ENCODE assay signal across 8 cellular contexts in genomic region chr1:156797212-156797871, GRCh38. TPM values are rescaled to one million over a fixed set of nuclear protein-coding genes. Genes with fewer than 3 reads are reported as not detected.
DNase-seq lines count a peak whose midpoint lies in the region; ATAC-seq, FAIRE-seq and TF ChIP-seq lines count a peak whose summit lies in the region.

No MANE protein-coding gene starts in this region.

- TF ChIP-seq POLR2A in upper lobe of left lung (IDR thresholded peaks at IDR 0.05): no peak

- no peak overlapping the region for H3K27ac ChIP-seq in 22Rv1
- no peak overlapping the region for H3K27ac ChIP-seq in mammary epithelial cell (ENCODE audit: insufficient read depth, low read depth, low read length)
- no peak overlapping the region for H3K27ac ChIP-seq in liver (ENCODE audit: low read depth in 1 of 2, low read length in 2 of 2)
- H3K27ac ChIP-seq in upper lobe of left lung: no peak overlapping the region

- H3K4me3 ChIP-seq in mammary epithelial cell (replicated peaks in 1 of 3; ENCODE audit: insufficient read depth in 1 of 3, low read depth in 2 of 3, low read length in 3 of 3): no peak overlapping the region
- no peak overlapping the region for H3K4me3 ChIP-seq in liver (ENCODE audit: low read depth in 1 of 3, low read length in 3 of 3)
- no peak overlapping the region for H3K4me3 ChIP-seq in upper lobe of left lung

- no peak overlapping the region for H3K27ac Mint-ChIP-seq in T-helper 17 cell

- H3K27me3 ChIP-seq in mammary epithelial cell (ENCODE audit: insufficient read depth, low read length) (no peaks in the 10 kb centered on the region), liver (ENCODE audit: control insufficient read depth in 4 of 4, insufficient read depth in 4 of 4, low read length in 3 of 4) (no peaks in the 10 kb centered on the region), upper lobe of left lung (no peaks in the 10 kb centered on the region)

- H3K9me3 ChIP-seq in T-helper 17 cell (ENCODE audit: control insufficient read depth, low read length, poor library complexity, severe bottlenecking) (no peaks in the 10 kb centered on the region), mammary epithelial cell (replicated peaks; ENCODE audit: insufficient read depth, low read length) (no peaks in the 10 kb centered on the region), liver (ENCODE audit: control insufficient read depth in 4 of 4, low read length in 3 of 4) (no peaks in the 10 kb centered on the region), upper lobe of left lung (no peaks in the 10 kb centered on the region)

- peaks cover 8% of the 10 kb centered on the region for H3K36me3 Mint-ChIP-seq in T-helper 17 cell (ENCODE audit: low read depth)

- no peaks in the 10 kb centered on the region for H3K79me2 ChIP-seq in mammary epithelial cell (ENCODE audit: insufficient read depth, low read length)

- CTCF ChIA-PET in mammary epithelial cell (lab: Charles Lee; ENCODE audit: low non-redundant PET): interaction anchor here (0.6 kb wide), 1 partner anchor 63 kb away, joined by 3 read pairs; no protein-coding TSS in a partner anchor

- H3K4me1 Mint-ChIP-seq in T-helper 17 cell: peaks cover 28% of the 10 kb centered on the region

- 43% methylated on average over 4 of the region's 4 CpGs for WGBS in mammary epithelial cell (ENCODE audit: low coverage, missing lambda C conversion rate)
- WGBS in liver: 62% methylated on average over 4 of the region's 4 CpGs
- WGBS in upper lobe of left lung, 2 donors: 57 to 60% methylated on average over 4 of the region's 4 CpGs

- TF ChIP-seq RAD21 in liver (IDR thresholded peaks at IDR 0.05): peak; percentile 75 to 80

- FAIRE-seq in G401.6 (lab: Jason Lieb, UNC): peak; percentile 69

- no peak for TF ChIP-seq EP300 in upper lobe of left lung (IDR thresholded peaks at IDR 0.05)

- no TSS peak for BruUV-seq in mammary epithelial cell (replicated peaks; lab: Mats Ljungman, UMichigan)

- H2AFZ ChIP-seq in mammary epithelial cell (ENCODE audit: low read depth, low read length): no peak overlapping the region

- H3K9ac ChIP-seq in mammary epithelial cell (ENCODE audit: insufficient read depth, low read length) (no peak overlapping the region), liver (ENCODE audit: low read depth in 1 of 2, low read length in 2 of 2) (no peak overlapping the region)

- in situ Hi-C loops in mammary epithelial cell (cut with MboI; ENCODE audit: low sequenced_read_pairs in 2 of 2): no loop called here

- H4K20me1 ChIP-seq in mammary epithelial cell (ENCODE audit: insufficient read depth, low read length): no peaks in the 10 kb centered on the region

- H3K36me3 ChIP-seq in mammary epithelial cell (ENCODE audit: insufficient read depth, low read length) (peaks cover 36% of the 10 kb centered on the region), liver (ENCODE audit: control insufficient read depth in 4 of 4, insufficient read depth in 3 of 4, low read depth in 1 of 4, low read length in 3 of 4) (peaks cover 18 to 79% (median 62%) of the 10 kb centered on the region in 4 donors), upper lobe of left lung (peaks cover 37 to 98% (median 89%) of the 10 kb centered on the region in 4 donors)

- H3K4me1 ChIP-seq in mammary epithelial cell (ENCODE audit: insufficient read depth, low read length) (no peaks in the 10 kb centered on the region), liver (ENCODE audit: control insufficient read depth in 4 of 4, insufficient read depth in 4 of 4, low read length in 3 of 4) (no peaks in the 10 kb centered on the region), upper lobe of left lung (no peaks in the 10 kb centered on the region)

- intact Hi-C loops in mammary epithelial cell (cut with micrococcal nuclease): loop anchor here (1.0 to 2.0 kb wide), 6 partner anchors 21 to 129 kb away; partner anchors contain the start of gene NTRK1

- H3K27me3 Mint-ChIP-seq in T-helper 17 cell: no peaks in the 10 kb centered on the region

- ATAC-seq in T-helper 17 cell: peak; percentile 72
- ATAC-seq in upper lobe of left lung (ENCODE audit: low FRiP score in 2 of 2): peak in 1 of 2 donors; percentile 70
- no peak for ATAC-seq in HG02642 (IDR thresholded peaks at IDR 0.05; ENCODE audit: poor library complexity, unreplicated experiment)

- H3K4me2 ChIP-seq in mammary epithelial cell (ENCODE audit: insufficient read depth, low read depth, low read length): no peak overlapping the region

- dilution Hi-C loops in mammary epithelial cell (cut with HindIII; ENCODE audit: low sequenced_read_pairs): no loop called here

- DNase-seq in NCI-H1105 (lab: John Stamatoyannopoulos, UW) (peak; percentile 55), T-helper 17 cell (peak in 2 of 3 donors; percentile 33 to 53), mammary epithelial cell (peak; percentile 47), upper lobe of left lung (no peak)

- peak; percentile 94 for TF ChIP-seq CTCF in 22Rv1 (IDR thresholded peaks at IDR 0.05)
- peak; percentile 83 to 94 for TF ChIP-seq CTCF in mammary epithelial cell (conservative IDR thresholded peaks at IDR 0.05 in 1 of 2, IDR thresholded peaks at IDR 0.05 in 1 of 2; ENCODE audit: extremely low read depth in 1 of 2, insufficient read depth in 1 of 2, low read depth in 1 of 2, low read length in 2 of 2)
- peak; percentile 76 for TF ChIP-seq CTCF in liver (IDR thresholded peaks at IDR 0.05; ENCODE audit: low read depth, low read length, missing input control)
- peak; percentile 28 to 62 (median 60) for TF ChIP-seq CTCF in upper lobe of left lung (IDR thresholded peaks at IDR 0.05)

- H3K4me3 Mint-ChIP-seq in T-helper 17 cell: no peak overlapping the region

TF ChIP-seq in liver, 16 proteins besides CTCF, POLR2A, EP300 and RAD21:
- no peak for TF ChIP-seq GABPA (IDR thresholded peaks at IDR 0.05 in 1 of 2, conservative IDR thresholded peaks at IDR 0.05 in 1 of 2)
- TF ChIP-seq ATF3 (IDR thresholded peaks at IDR 0.05): no peak
- no peak for TF ChIP-seq YY1 (IDR thresholded peaks at IDR 0.05)
- no peak for TF ChIP-seq ZBTB33 (IDR thresholded peaks at IDR 0.05)
- TF ChIP-seq SP1 (IDR thresholded peaks at IDR 0.05): no peak
- TF ChIP-seq HNF4A (conservative IDR thresholded peaks at IDR 0.05): no peak

RNA-seq across cellular contexts. Expression of gene SH2D2A, which starts 19.3 kb away (rescaled TPM):
- total RNA-seq in T-helper 17 cell: 100 to 1,000 TPM; 129 to 137 TPM
- total RNA-seq in mammary epithelial cell: 1 to 10 TPM in 1 of 2 donors, not detected in 1; 3.6 TPM
- 1.8 TPM for polyA plus RNA-seq in mammary epithelial cell
- 2.4 TPM for polyA minus RNA-seq in mammary epithelial cell
- under 1 TPM; 0.14 to 0.17 TPM for total RNA-seq in liver
- under 1 TPM; 0.32 to 0.38 TPM for polyA plus RNA-seq in liver
- total RNA-seq in upper lobe of left lung: 1 to 10 TPM; 2.3 to 8.4 (median 5.0) TPM

RNA-seq across cellular contexts. Expression of gene PRCC, which starts 30.0 kb away (rescaled TPM):
- 10 to 100 TPM; 51.0 to 82.4 TPM for total RNA-seq in T-helper 17 cell
- 10 to 100 TPM; 22.2 to 69.7 TPM for total RNA-seq in mammary epithelial cell
- 102 TPM for polyA plus RNA-seq in mammary epithelial cell
- polyA minus RNA-seq in mammary epithelial cell: 169 TPM
- total RNA-seq in liver: 10 to 100 TPM in 1 of 2 donors, 1 to 10 TPM in 1; 8.8 to 10.7 TPM
- polyA plus RNA-seq in liver: 10 to 100 TPM; 17.9 to 19.3 TPM
- total RNA-seq in upper lobe of left lung: 10 to 100 TPM; 36.5 to 52.4 (median 40.8) TPM

RNA-seq across cellular contexts. Expression of gene HDGF, which starts 45.9 kb away (rescaled TPM):
- total RNA-seq in T-helper 17 cell: 100 to 1,000 TPM in 1 of 2 donors, 10 to 100 TPM in 1; 75.3 to 100 TPM
- 100 to 1,000 TPM; 122 to 332 TPM for total RNA-seq in mammary epithelial cell
- polyA plus RNA-seq in mammary epithelial cell: 159 TPM
- 309 TPM for polyA minus RNA-seq in mammary epithelial cell
- total RNA-seq in liver: 100 to 1,000 TPM; 120 to 148 TPM
- polyA plus RNA-seq in liver: 100 to 1,000 TPM in 1 of 2 donors, 10 to 100 TPM in 1; 41.7 to 119 TPM
- 100 to 1,000 TPM; 129 to 231 (median 182) TPM for total RNA-seq in upper lobe of left lung

RNA-seq across cellular contexts. Expression of gene MRPL24, which starts 56.5 kb away (rescaled TPM):
- total RNA-seq in T-helper 17 cell (10 to 100 TPM; 18.7 to 25.1 TPM), mammary epithelial cell (10 to 100 TPM; 25.0 to 86.1 TPM), liver (10 to 100 TPM; 26.2 to 47.4 TPM), upper lobe of left lung (10 to 100 TPM; 19.6 to 52.5 (median 40.8) TPM)
- polyA plus RNA-seq in mammary epithelial cell (121 TPM), liver (100 to 1,000 TPM in 1 of 2 donors, 10 to 100 TPM in 1; 74.8 to 123 TPM)
- polyA minus RNA-seq in mammary epithelial cell: 34.3 TPM

Comparison
In these comparisons a context has a peak if more than half of its experiments do, and no peak if none do; other contexts are left out.
1. DNase-seq: peak in NCI-H1105 (single experiment), T-helper 17 cell (2 of 3) and mammary epithelial cell (single experiment); none in upper lobe of left lung (0 of 2).
2. RNA of gene SH2D2A, which starts 19.3 kb away (total RNA-seq): 129 to 137 TPM in T-helper 17 cell; 2.3 to 8.4 TPM in upper lobe of left lung, 3.6 TPM in mammary epithelial cell and 0.14 to 0.17 TPM in liver; every median in the first group is over 10 times any median in the second.
3. Peak in every context shown above with its lines, with median percentiles within 50 percentile points of each other: CTCF ChIP-seq.